2 cellular contexts compared by ENCODE assay signal in genomic region chr6:30162265-30163089, GRCh38.
TF ChIP-seq lines count a peak whose summit lies in the region.

No MANE protein-coding gene starts in this region.

TF ChIP-seq in H1, 55 proteins besides CTCF, POLR2A, EP300 and RAD21:
- TF ChIP-seq RNF2 (IDR thresholded peaks at IDR 0.05; ENCODE audit: borderline replicate concordance, low read depth, low read length, missing control alignments, poor library complexity, severe bottlenecking) (no peak), POLR2AphosphoS5 (IDR thresholded peaks at IDR 0.05; ENCODE audit: low read depth, low read length) (no peak), EGR1 (IDR thresholded peaks at IDR 0.05; ENCODE audit: borderline replicate concordance, low read depth, low read length) (no peak), EZH2 (IDR thresholded peaks at IDR 0.05; ENCODE audit: low read depth, low read length, severe bottlenecking) (no peak), SAP30 (IDR thresholded peaks at IDR 0.05; ENCODE audit: insufficient read depth, insufficient replicate concordance, low read length) (no peak), CREB1 (IDR thresholded peaks at IDR 0.05) (no peak), CHD7 (IDR thresholded peaks at IDR 0.05; ENCODE audit: insufficient replicate concordance, low read length) (no peak), KDM5A (IDR thresholded peaks at IDR 0.05; ENCODE audit: low read length) (no peak), TEAD4 (IDR thresholded peaks at IDR 0.05; ENCODE audit: low read depth, low read length) (no peak)

TF ChIP-seq in SK-N-SH, 30 proteins besides CTCF, POLR2A, EP300 and RAD21:
- TF ChIP-seq, protein P1, sequence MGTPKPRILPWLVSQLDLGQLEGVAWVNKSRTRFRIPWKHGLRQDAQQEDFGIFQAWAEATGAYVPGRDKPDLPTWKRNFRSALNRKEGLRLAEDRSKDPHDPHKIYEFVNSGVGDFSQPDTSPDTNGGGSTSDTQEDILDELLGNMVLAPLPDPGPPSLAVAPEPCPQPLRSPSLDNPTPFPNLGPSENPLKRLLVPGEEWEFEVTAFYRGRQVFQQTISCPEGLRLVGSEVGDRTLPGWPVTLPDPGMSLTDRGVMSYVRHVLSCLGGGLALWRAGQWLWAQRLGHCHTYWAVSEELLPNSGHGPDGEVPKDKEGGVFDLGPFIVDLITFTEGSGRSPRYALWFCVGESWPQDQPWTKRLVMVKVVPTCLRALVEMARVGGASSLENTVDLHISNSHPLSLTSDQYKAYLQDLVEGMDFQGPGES (IDR thresholded peaks at IDR 0.05; ENCODE audit: low read depth, low read length): no peak
- no peak for TF ChIP-seq REST (IDR thresholded peaks at IDR 0.05; ENCODE audit: low read depth, low read length)
- no peak for TF ChIP-seq NRF1 (IDR thresholded peaks at IDR 0.05; ENCODE audit: low read depth, low read length)
- no peak for TF ChIP-seq RXRA (IDR thresholded peaks at IDR 0.05; ENCODE audit: borderline replicate concordance, low read depth)
